Comparison of ENCODE assay signal across 8 cellular contexts in the genomic region with DNA sequence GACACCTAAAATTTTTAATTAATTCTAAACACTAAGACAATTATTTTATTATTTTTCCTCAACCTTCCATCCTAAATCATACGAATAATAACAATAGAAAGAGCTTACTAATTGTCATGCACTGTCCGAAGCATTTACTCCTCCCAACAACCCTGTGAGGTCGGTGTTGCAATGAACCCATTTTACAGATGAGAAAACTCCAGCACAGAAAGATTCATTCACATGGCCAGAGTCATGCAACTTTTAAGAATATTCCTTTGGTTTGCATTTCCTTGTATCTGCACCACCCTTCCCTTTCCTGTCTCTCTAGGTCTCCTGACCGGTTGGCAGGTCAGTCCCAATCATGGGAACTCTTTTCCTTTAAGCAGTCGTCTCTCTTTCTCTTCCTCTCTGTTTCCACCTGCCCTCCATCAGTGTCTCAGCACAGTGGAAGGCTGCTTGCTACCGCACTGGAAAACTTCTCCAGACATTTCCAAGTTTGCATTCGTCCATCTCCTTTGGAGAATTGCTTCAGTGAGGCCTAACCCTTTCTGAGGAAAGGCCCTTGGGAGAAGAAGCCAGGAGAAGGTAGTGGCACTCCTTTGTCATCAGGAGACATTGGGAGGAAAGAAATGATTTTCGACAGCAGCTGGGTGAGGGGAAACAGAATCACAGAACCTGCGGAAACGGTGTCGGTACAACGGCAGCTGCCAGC. TPM values are rescaled to one million over a fixed set of nuclear protein-coding genes. Genes with fewer than 3 reads are reported as not detected.
A peak's percentile ranks its signal among the peaks of the same experiment; 100 is the strongest.
DNase-seq lines count a peak whose midpoint lies in the region; ATAC-seq, FAIRE-seq and TF ChIP-seq lines count a peak whose summit lies in the region.
"Had no signal": no experiment of that assay in that cellular context is flagged by ENCODE, and none has a peak within 500 bp of the region (broad histone marks: within the 10 kb centered on the region; RNA-seq: fewer than 3 reads in every experiment).

No MANE protein-coding gene starts in this region.

- no TSS peak for BruUV-seq in A673 (replicated peaks; lab: Mats Ljungman, UMichigan)

- TF ChIP-seq CTCF in A673 (conservative IDR thresholded peaks at IDR 0.05; ENCODE audit: low read depth, low read length), result no peak

- H3K27me3 ChIP-seq in A673 (replicated peaks; ENCODE audit: insufficient read depth, low read depth, low read length, poor library complexity), result no peaks in the 10 kb centered on the region

- ATAC-seq in stimulated activated naive B cell treated with anti-CD40 and anti-IgM and Interleukin-4, amounts not matched to agents 10 μg/mL and 1 μg/mL and 100 μg/mL, for 72 hours (replicated peaks), result no peak
- ATAC-seq in GM18858 (IDR thresholded peaks at IDR 0.05; ENCODE audit: unreplicated experiment), result no peak

- H3K36me3 Mint-ChIP-seq in activated CD4-positive, alpha-beta memory T cell treated with anti-CD3 and anti-CD28 coated beads for 36 hours, result peaks cover 52% of the 10 kb centered on the region
- peaks cover 26 to 31% (median 30%) of the 10 kb centered on the region in 3 donors for H3K36me3 Mint-ChIP-seq in immature natural killer cell
- peaks cover 30 to 37% of the 10 kb centered on the region in 2 donors for H3K36me3 Mint-ChIP-seq in stimulated activated naive B cell treated with anti-CD40 and anti-IgM and Interleukin-4, amounts not matched to agents 10 μg/mL and 1 μg/mL and 100 μg/mL, for 72 hours

- no peaks in the 10 kb centered on the region for H3K9me3 ChIP-seq in A673 (ENCODE audit: low read depth, low read length, poor library complexity, severe bottlenecking)

- FAIRE-seq in GM12892 (lab: Jason Lieb, UNC), result peak; percentile 87
- FAIRE-seq: urothelium cell line had no signal

- peak overlapping the region; percentile 99 for H3K27ac Mint-ChIP-seq in activated CD4-positive, alpha-beta memory T cell treated with anti-CD3 and anti-CD28 coated beads for 36 hours
- H3K27ac Mint-ChIP-seq in immature natural killer cell, result peak overlapping the region; percentile 92 to 98 (median 98)
- H3K27ac Mint-ChIP-seq in stimulated activated naive B cell treated with anti-CD40 and anti-IgM and Interleukin-4, amounts not matched to agents 10 μg/mL and 1 μg/mL and 100 μg/mL, for 72 hours, result peak overlapping the region; percentile 100

- intact Hi-C loops in activated CD4-positive, alpha-beta memory T cell treated with anti-CD3 and anti-CD28 coated beads for 36 hours (cut with micrococcal nuclease), result no loop called here
- intact Hi-C loops in A673 (cut with micrococcal nuclease; ENCODE audit: unreplicated experiment), result loop anchor here (10.0 kb wide), 2 partner anchors 252 to 672 kb away; no protein-coding TSS in a partner anchor

- peaks cover 6% of the 10 kb centered on the region for H3K36me3 ChIP-seq in A673 (ENCODE audit: insufficient read depth, low read length, poor library complexity, severe bottlenecking)

- H3K9me3 Mint-ChIP-seq in activated CD4-positive, alpha-beta memory T cell treated with anti-CD3 and anti-CD28 coated beads for 36 hours, result no peaks in the 10 kb centered on the region
- peaks cover 0 to 2% (median 0%) of the 10 kb centered on the region in 6 donors for H3K9me3 Mint-ChIP-seq in immature natural killer cell
- peaks cover 2 to 3% of the 10 kb centered on the region in 2 donors for H3K9me3 Mint-ChIP-seq in stimulated activated naive B cell treated with anti-CD40 and anti-IgM and Interleukin-4, amounts not matched to agents 10 μg/mL and 1 μg/mL and 100 μg/mL, for 72 hours

- peaks cover 6% of the 10 kb centered on the region for H3K4me1 ChIP-seq in A673 (ENCODE audit: insufficient read depth, low read length, poor library complexity, severe bottlenecking)

- H3K4me3 Mint-ChIP-seq in activated CD4-positive, alpha-beta memory T cell treated with anti-CD3 and anti-CD28 coated beads for 36 hours, result peak overlapping the region; percentile 94
- peak overlapping the region; percentile 94 to 99 (median 96) for H3K4me3 Mint-ChIP-seq in immature natural killer cell
- H3K4me3 Mint-ChIP-seq in stimulated activated naive B cell treated with anti-CD40 and anti-IgM and Interleukin-4, amounts not matched to agents 10 μg/mL and 1 μg/mL and 100 μg/mL, for 72 hours, result peak overlapping the region; percentile 97 to 99

- H3K27me3 Mint-ChIP-seq in activated CD4-positive, alpha-beta memory T cell treated with anti-CD3 and anti-CD28 coated beads for 36 hours, result peaks cover 3% of the 10 kb centered on the region
- peaks cover 33 to 47% (median 45%) of the 10 kb centered on the region in 3 donors for H3K27me3 Mint-ChIP-seq in immature natural killer cell (ENCODE audit: low read depth in 3 of 3)
- H3K27me3 Mint-ChIP-seq in stimulated activated naive B cell treated with anti-CD40 and anti-IgM and Interleukin-4, amounts not matched to agents 10 μg/mL and 1 μg/mL and 100 μg/mL, for 72 hours, result peaks cover 0 to 26% of the 10 kb centered on the region in 2 donors

- no peak overlapping the region for H3K27ac ChIP-seq in A673 (ENCODE audit: low read depth, low read length, poor library complexity, severe bottlenecking)

- POLR2A ChIA-PET in activated CD4-positive, alpha-beta memory T cell treated with anti-CD3 and anti-CD28 coated beads for 36 hours (lab: Charles Lee), result interaction anchor here (1.2 to 16.1 kb wide), 6 partner anchors 13 to 116 kb away, joined by 4 to 426 read pairs (median 42); no protein-coding TSS in a partner anchor
- POLR2A ChIA-PET in A673 (lab: Charles Lee; ENCODE audit: low non-redundant PET), result no interaction called here

- no peak overlapping the region for H3K4me3 ChIP-seq in A673 (ENCODE audit: low read depth, low read length, poor library complexity, severe bottlenecking)

- DNase-seq in GM12892 (ENCODE audit: insufficient read length) (no peak), immature natural killer cell (no peak), GF-D8 (lab: John Stamatoyannopoulos, UW) (no peak), A673 (ENCODE audit: low spot score) (no peak)
- DNase-seq in activated CD4-positive, alpha-beta memory T cell treated with anti-CD3 and anti-CD28 coated beads for 36 hours, result no peak
- no peak for DNase-seq in stimulated activated naive B cell treated with anti-CD40 and anti-IgM and Interleukin-4, amounts not matched to agents 10 μg/mL and 1 μg/mL and 100 μg/mL, for 72 hours

- CTCF ChIA-PET in activated CD4-positive, alpha-beta memory T cell treated with anti-CD3 and anti-CD28 coated beads for 36 hours (lab: Charles Lee), result interaction anchor here (1.2 to 1.9 kb wide), 5 partner anchors 18 to 119 kb away, joined by 3 to 8 read pairs (median 4); no protein-coding TSS in a partner anchor
- CTCF ChIA-PET in A673 (lab: Charles Lee), result interaction anchor here (1.1 kb wide), 1 partner anchor 26 kb away, joined by 3 read pairs; no protein-coding TSS in a partner anchor

- TF ChIP-seq POLR2A in GM12892 (IDR thresholded peaks at IDR 0.05; ENCODE audit: low read depth, low read length), result peak; percentile 49; the same call in 1 of the 2 replicates

- peaks cover 24% of the 10 kb centered on the region for H3K4me1 Mint-ChIP-seq in activated CD4-positive, alpha-beta memory T cell treated with anti-CD3 and anti-CD28 coated beads for 36 hours (ENCODE audit: low read depth)
- peaks cover 65 to 82% of the 10 kb centered on the region in 2 donors for H3K4me1 Mint-ChIP-seq in immature natural killer cell
- peaks cover 31 to 56% of the 10 kb centered on the region in 2 donors for H3K4me1 Mint-ChIP-seq in stimulated activated naive B cell treated with anti-CD40 and anti-IgM and Interleukin-4, amounts not matched to agents 10 μg/mL and 1 μg/mL and 100 μg/mL, for 72 hours

RNA-seq across cellular contexts. Expression of a gene that starts 1.9 kb away (rescaled TPM):
- polyA plus RNA-seq in GM12892 (2012; ENCODE audit: missing spikeins), result 23,212 TPM
- 1,000 to 10,000 TPM; 6,087 to 6,256 TPM for total RNA-seq in activated CD4-positive, alpha-beta memory T cell treated with anti-CD3 and anti-CD28 coated beads for 36 hours
- polyA plus RNA-seq in immature natural killer cell, result over 10,000 TPM; 26,219 to 39,735 (median 28,691) TPM
- total RNA-seq in A673 (2021), result 975 and 1,093 TPM in 2 replicates
